1 cellular context compared by ENCODE assay signal in genomic region chr11:94002226-94002625, GRCh38.
TF ChIP-seq lines count a peak whose summit lies in the region.

No MANE protein-coding gene starts in this region.

TF ChIP-seq in IMR-90, 13 proteins besides CTCF, POLR2A, EP300 and RAD21:
- TF ChIP-seq RCOR1 (IDR thresholded peaks at IDR 0.05; ENCODE audit: insufficient replicate concordance, low read length) (no peak), BHLHE40 (IDR thresholded peaks at IDR 0.05; ENCODE audit: low read depth, low read length) (no peak), CEBPB (IDR thresholded peaks at IDR 0.05; ENCODE audit: low read depth, low read length) (no peak)
